In the genomic region with DNA sequence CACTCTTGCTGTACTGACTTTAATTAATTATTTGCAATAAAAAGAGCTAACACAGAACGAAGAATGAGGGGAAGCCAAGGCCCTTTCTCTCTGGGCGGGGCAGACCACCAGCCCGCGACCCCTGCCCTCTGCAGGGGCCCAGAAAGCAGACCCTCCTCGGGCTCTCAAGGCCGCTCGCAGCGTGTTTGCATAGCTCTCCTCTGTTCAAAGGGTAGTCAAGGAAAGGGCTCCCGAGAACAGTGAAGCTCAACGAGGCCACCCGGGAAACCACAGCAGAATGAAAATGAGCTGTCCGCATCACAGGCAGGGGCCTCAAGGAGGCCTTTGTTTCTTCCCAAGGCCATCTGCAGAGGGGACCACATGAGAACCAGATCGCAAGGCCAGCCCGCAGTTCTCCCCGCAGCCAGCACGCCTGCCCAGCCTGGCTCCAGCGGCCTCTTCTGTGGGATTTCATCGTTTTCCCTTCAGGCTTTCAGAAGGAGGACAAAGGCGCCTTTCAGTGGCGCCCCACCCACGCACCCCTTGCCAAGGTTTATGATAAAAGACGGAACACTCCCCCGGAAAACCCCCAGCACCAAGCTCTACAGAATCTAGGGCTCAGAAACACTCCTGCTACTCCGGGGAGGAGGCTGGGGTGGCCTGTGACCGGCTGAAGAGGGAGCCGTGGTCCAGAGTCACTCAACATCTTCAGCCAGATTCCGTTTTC, we compare ENCODE assay signal across 13 cellular contexts. TPM values are rescaled to one million over a fixed set of nuclear protein-coding genes. Genes with fewer than 3 reads are reported as not detected.
DNase-seq lines count a peak whose midpoint lies in the region; ATAC-seq, FAIRE-seq and TF ChIP-seq lines count a peak whose summit lies in the region.
"Had no signal": no experiment of that assay in that cellular context is flagged by ENCODE, and none has a peak within 500 bp of the region (broad histone marks: within the 10 kb centered on the region; RNA-seq: fewer than 3 reads in every experiment).

No MANE protein-coding gene starts in this region.

- peak overlapping the region; percentile 67 for H3K4me2 ChIP-seq in astrocyte (ENCODE audit: low read length)

- peaks cover 42% of the 10 kb centered on the region for H3K27me3 Mint-ChIP-seq in astrocyte (ENCODE audit: low read depth, unreplicated experiment)

- no peak for FAIRE-seq in astrocyte (lab: Jason Lieb, UNC)
- FAIRE-seq: bronchial epithelial cell, GM12891, islet of Langerhans had no signal

- H3K27ac Mint-ChIP-seq in astrocyte (ENCODE audit: unreplicated experiment), result no peak overlapping the region

- no peaks in the 10 kb centered on the region for H3K79me2 ChIP-seq in astrocyte (ENCODE audit: insufficient read depth, low read length)

- no peaks in the 10 kb centered on the region for H3K9me3 ChIP-seq in astrocyte (ENCODE audit: insufficient read depth, low read depth, low read length)

- H3K9me3 Mint-ChIP-seq in astrocyte (ENCODE audit: unreplicated experiment), result peaks cover 2% of the 10 kb centered on the region

- H3K36me3 Mint-ChIP-seq in astrocyte (ENCODE audit: low read depth, unreplicated experiment), result no peaks in the 10 kb centered on the region

- DNase-seq in COLO829 (ENCODE audit: low spot score), result peak; percentile 90
- DNase-seq in astrocyte (ENCODE audit: low read depth), result peak; percentile 29
- DNase-seq in hippocampal formation (lab: John Stamatoyannopoulos, UW), result peak; percentile 94 to 97
- DNase-seq in pons (ENCODE audit: low spot score), result peak; percentile 98
- DNase-seq: activated CD4-positive, alpha-beta T cell treated with anti-CD3 and anti-CD28 coated beads, Interleukin-2, amount 50 U/mL, for 4 hours; KBM-7 had no signal

- H3K4me1 ChIP-seq in astrocyte (ENCODE audit: insufficient read depth, low read length), result peaks cover 8% of the 10 kb centered on the region

- H3K9ac ChIP-seq in astrocyte (ENCODE audit: low read length), result no peak overlapping the region

- H2AFZ ChIP-seq in astrocyte (ENCODE audit: low read depth, low read length), result peak overlapping the region; percentile 50

- no peak overlapping the region for H3K4me3 Mint-ChIP-seq in astrocyte (ENCODE audit: unreplicated experiment)

- no peak overlapping the region for H3K27ac ChIP-seq in astrocyte (ENCODE audit: low read depth, low read length)

- no peak for ATAC-seq in HG02852 (IDR thresholded peaks at IDR 0.05; ENCODE audit: unreplicated experiment)
- no peak for ATAC-seq in HG03439 (IDR thresholded peaks at IDR 0.05; ENCODE audit: unreplicated experiment)
- no peak for ATAC-seq in GM18868 (IDR thresholded peaks at IDR 0.05; ENCODE audit: unreplicated experiment)
- ATAC-seq in HG02870 (IDR thresholded peaks at IDR 0.05; ENCODE audit: unreplicated experiment), result no peak

- peaks cover 2% of the 10 kb centered on the region for H3K4me1 Mint-ChIP-seq in astrocyte (ENCODE audit: low read depth, unreplicated experiment)

- peaks cover 11% of the 10 kb centered on the region for H3K27me3 ChIP-seq in astrocyte (ENCODE audit: insufficient read depth, low read length)

- H3K4me3 ChIP-seq in astrocyte (ENCODE audit: insufficient read depth, low read depth, low read length), result no peak overlapping the region

- H4K20me1 ChIP-seq in astrocyte (ENCODE audit: insufficient read depth, low read length), result no peaks in the 10 kb centered on the region

- TF ChIP-seq CTCF in astrocyte (IDR thresholded peaks at IDR 0.05; ENCODE audit: insufficient read depth, low read depth, low read length), result no peak

- H3K36me3 ChIP-seq in astrocyte (ENCODE audit: insufficient read depth, low read length), result no peaks in the 10 kb centered on the region

RNA-seq across cellular contexts. Expression of a gene that starts 25.3 kb away (rescaled TPM):
- total RNA-seq in astrocyte, result 0.24 and 0.27 TPM in 2 replicates

RNA-seq across cellular contexts. Expression of a gene that starts 40.1 kb away (rescaled TPM):
- 110 and 114 TPM in 2 replicates for total RNA-seq in astrocyte

RNA-seq across cellular contexts. Expression of a gene that starts 49.3 kb away (rescaled TPM):
- not detected in 2 replicates for total RNA-seq in astrocyte
- total RNA-seq: bronchial epithelial cell had no signal

Comparison
In these comparisons a context has a peak if more than half of its experiments do, and no peak if none do; other contexts are left out.
1. DNase-seq: peak in every context shown above with its lines; median percentile 98 in pons; 96 in hippocampal formation; 90 in COLO829; 29 in astrocyte.